In genomic region chr15:58900628-58901027, GRCh38 we compare ENCODE assay signal across 27 cellular contexts.
"Had no signal": no experiment of that assay in that cellular context is flagged by ENCODE, and none has a peak within 500 bp of the region (broad histone marks: within the 10 kb centered on the region; RNA-seq: fewer than 3 reads in every experiment).

No MANE protein-coding gene starts in this region.

- H3K4me3 Mint-ChIP-seq: activated CD8-positive, alpha-beta T cell treated with anti-CD3 and anti-CD28 coated beads, Interleukin-2, amount 10 ng/mL, durations not matched to agents 7 days and 5 days; activated naive CD8-positive, alpha-beta T cell treated with anti-CD3 and anti-CD28 coated beads, Interleukin-2, amount 50 U/mL, for 24 hours; central memory CD8-positive, alpha-beta T cell had no signal

- ATAC-seq: activated CD8-positive, alpha-beta T cell treated with anti-CD3 and anti-CD28 coated beads, Interleukin-2, amount 10 ng/mL, durations not matched to agents 7 days and 5 days; activated naive CD4-positive, alpha-beta T cell treated with anti-CD3 and anti-CD28 coated beads, Interleukin-2, amount 50 U/mL, for 72 hours; activated naive CD8-positive, alpha-beta T cell treated with anti-CD3 and anti-CD28 coated beads, Interleukin-2, amount 50 U/mL, for 24 hours; body of pancreas; Panc1; Right ventricle myocardium inferior had no signal

- H3K27ac Mint-ChIP-seq: activated CD8-positive, alpha-beta T cell treated with anti-CD3 and anti-CD28 coated beads, Interleukin-2, amount 10 ng/mL, durations not matched to agents 7 days and 5 days; activated naive CD8-positive, alpha-beta T cell treated with anti-CD3 and anti-CD28 coated beads, Interleukin-2, amount 50 U/mL, for 24 hours had no signal

- H3K27me3 Mint-ChIP-seq: activated naive CD8-positive, alpha-beta T cell treated with anti-CD3 and anti-CD28 coated beads, Interleukin-2, amount 50 U/mL, for 24 hours; central memory CD8-positive, alpha-beta T cell had no signal

- H3K9me3 Mint-ChIP-seq: activated naive CD4-positive, alpha-beta T cell treated with anti-CD3 and anti-CD28 coated beads, Interleukin-2, amount 50 U/mL, for 72 hours; activated naive CD8-positive, alpha-beta T cell treated with anti-CD3 and anti-CD28 coated beads, Interleukin-2, amount 50 U/mL, for 24 hours; central memory CD8-positive, alpha-beta T cell had no signal

- FAIRE-seq: bronchial epithelial cell had no signal

- DNase-seq: activated CD4-positive, alpha-beta T cell treated with anti-CD3 and anti-CD28 coated beads for 48 hours; activated CD4-positive, alpha-beta T cell treated with anti-CD3 and anti-CD28 coated beads, Interleukin-2, amount 50 U/mL, for 4 hours; activated CD4-positive, CD25-positive, alpha-beta regulatory T cell treated with anti-CD3 and anti-CD28 coated beads, Interleukin-2, amount 50 U/mL, for 72 hours; activated CD8-positive, alpha-beta memory T cell treated with anti-CD3 and anti-CD28 coated beads, Interleukin-2, amount 50 U/mL, for 48 hours; activated CD8-positive, alpha-beta T cell treated with anti-CD3 and anti-CD28 coated beads, Interleukin-2, amount 10 ng/mL, durations not matched to agents 7 days and 5 days; activated naive CD8-positive, alpha-beta T cell treated with anti-CD3 and anti-CD28 coated beads, Interleukin-2, amount 50 U/mL, for 24 hours; activated T-cell treated with anti-CD3 and anti-CD28 coated beads, Interleukin-2, amount 50 U/mL, for 1 hour; amniotic stem cell; body of pancreas; KG1; NCI-H1092; NCI-H1417; NCI-H1930; NCI-H2171; NCI-H345; NCI-H510A; NCI-H526 treated with DMSO at 0.1 percent for 48 hours; NCI-H82; NK-92 treated with Interleukin-12 subunit alpha and Interleukin-12 subunit beta, amount 100 ng/mL, for 24 hours; OCI-M1; RPMI8226; T-helper 1 cell had no signal
